26 cellular contexts compared by ENCODE assay signal in genomic region chr20:36881331-36881730, GRCh38. TPM values are rescaled to one million over a fixed set of nuclear protein-coding genes. Genes with fewer than 3 reads are reported as not detected.
A peak's percentile ranks its signal among the peaks of the same experiment; 100 is the strongest.
DNase-seq lines count a peak whose midpoint lies in the region; ATAC-seq, FAIRE-seq and TF ChIP-seq lines count a peak whose summit lies in the region.
"Had no signal": no experiment of that assay in that cellular context is flagged by ENCODE, and none has a peak within 500 bp of the region (broad histone marks: within the 10 kb centered on the region; RNA-seq: fewer than 3 reads in every experiment).

No MANE protein-coding gene starts in this region.

- no peaks in the 10 kb centered on the region for H3K27me3 Mint-ChIP-seq in T-helper 17 cell
- H3K27me3 Mint-ChIP-seq: CD4-positive, alpha-beta memory T cell; IgD-negative memory B cell had no signal

- H3K27me3 ChIP-seq in hepatocyte (no peaks in the 10 kb centered on the region), small intestine (ENCODE audit: control insufficient read depth in 2 of 2, insufficient read depth in 2 of 2, low read length in 2 of 2) (no peaks in the 10 kb centered on the region), sigmoid colon (no peaks in the 10 kb centered on the region)
- H3K27me3 ChIP-seq: BLaER1 treated with 17β-estradiol and CSF1 and Interleukin-3, amounts not matched to agents 10 nM and 100 nM; SJSA1 had no signal

- H4K20me1 ChIP-seq in hepatocyte (ENCODE audit: insufficient read depth, poor library complexity, severe bottlenecking): no peaks in the 10 kb centered on the region
- H4K20me1 ChIP-seq: BLaER1 treated with 17β-estradiol and CSF1 and Interleukin-3, amounts not matched to agents 10 nM and 100 nM had no signal

- H3K4me2 ChIP-seq in hepatocyte: no peak overlapping the region
- H3K4me2 ChIP-seq: BLaER1 treated with 17β-estradiol and CSF1 and Interleukin-3, amounts not matched to agents 10 nM and 100 nM had no signal

- TF ChIP-seq CTCF in hepatocyte (IDR thresholded peaks at IDR 0.05; ENCODE audit: poor library complexity) (no peak), sigmoid colon (IDR thresholded peaks at IDR 0.05) (no peak)

- H3K27ac ChIP-seq in hepatocyte (peak overlapping the region; percentile 58), small intestine (ENCODE audit: low read depth in 1 of 2, low read length in 1 of 2) (peak overlapping the region; percentile 46 to 88), sigmoid colon (no peak overlapping the region)
- H3K27ac ChIP-seq: BLaER1 treated with 17β-estradiol and CSF1 and Interleukin-3, amounts not matched to agents 10 nM and 100 nM; SJSA1 had no signal

- H3K36me3 ChIP-seq in hepatocyte (replicated peaks; ENCODE audit: insufficient read depth, low read depth) (no peaks in the 10 kb centered on the region), small intestine (ENCODE audit: control insufficient read depth in 2 of 2, insufficient read depth in 2 of 2, low read length in 2 of 2) (no peaks in the 10 kb centered on the region), sigmoid colon (no peaks in the 10 kb centered on the region)
- H3K36me3 ChIP-seq: BLaER1 treated with 17β-estradiol and CSF1 and Interleukin-3, amounts not matched to agents 10 nM and 100 nM; SJSA1 had no signal

- H3K9me3 ChIP-seq in T-helper 17 cell (ENCODE audit: control insufficient read depth, low read length, poor library complexity, severe bottlenecking): no peaks in the 10 kb centered on the region
- no peaks in the 10 kb centered on the region for H3K9me3 ChIP-seq in hepatocyte (ENCODE audit: low read depth)
- H3K9me3 ChIP-seq in small intestine (ENCODE audit: control insufficient read depth, low read depth): no peaks in the 10 kb centered on the region
- H3K9me3 ChIP-seq in sigmoid colon: no peaks in the 10 kb centered on the region
- H3K9me3 ChIP-seq: BLaER1 treated with 17β-estradiol and CSF1 and Interleukin-3, amounts not matched to agents 10 nM and 100 nM; SJSA1 had no signal

- H3K4me3 ChIP-seq in hepatocyte: no peak overlapping the region
- no peak overlapping the region for H3K4me3 ChIP-seq in small intestine (ENCODE audit: low read depth in 1 of 2, low read length in 2 of 2)
- H3K4me3 ChIP-seq in sigmoid colon: no peak overlapping the region
- H3K4me3 ChIP-seq: BLaER1 treated with 17β-estradiol and CSF1 and Interleukin-3, amounts not matched to agents 10 nM and 100 nM; SJSA1 had no signal

- H2AFZ ChIP-seq in hepatocyte: no peak overlapping the region

- no peak for ATAC-seq in T-helper 17 cell
- ATAC-seq: Panc1 had no signal

- 93% methylated on average over 15 of the region's 16 CpGs for WGBS in hepatocyte (ENCODE audit: low lambda C conversion rate, missing lambda C conversion rate)
- 91 to 94% (median 93%) methylated on average over 16 of the region's 16 CpGs for WGBS in small intestine, 3 donors
- WGBS in sigmoid colon, 2 donors: 93 to 94% methylated on average over 16 of the region's 16 CpGs

- intact Hi-C loops in sigmoid colon (cut with DNase I): no loop called here

- H3K4me1 Mint-ChIP-seq in T-helper 17 cell: peaks cover 17% of the 10 kb centered on the region

- no peak overlapping the region for H3K4me3 Mint-ChIP-seq in T-helper 17 cell
- H3K4me3 Mint-ChIP-seq: IgD-negative memory B cell had no signal

- no peaks in the 10 kb centered on the region for H3K79me2 ChIP-seq in hepatocyte

- TF ChIP-seq POLR2A in sigmoid colon (IDR thresholded peaks at IDR 0.05): no peak

- no peak for TF ChIP-seq EP300 in sigmoid colon (IDR thresholded peaks at IDR 0.05)

- H3K9me2 ChIP-seq in hepatocyte (replicated peaks; ENCODE audit: insufficient read depth): no peaks in the 10 kb centered on the region

- FAIRE-seq in small intestine (lab: Jason Lieb, UNC): no peak
- FAIRE-seq: G401.6, GM12892 had no signal

- H3K4me1 ChIP-seq in hepatocyte (ENCODE audit: insufficient read depth): no peaks in the 10 kb centered on the region
- H3K4me1 ChIP-seq in small intestine (ENCODE audit: control insufficient read depth in 2 of 2, insufficient read depth in 1 of 2, low read depth in 1 of 2, low read length in 1 of 2): peaks cover 0 to 4% of the 10 kb centered on the region in 2 donors
- H3K4me1 ChIP-seq in sigmoid colon: no peaks in the 10 kb centered on the region
- H3K4me1 ChIP-seq: SJSA1 had no signal

- H3K36me3 Mint-ChIP-seq in T-helper 17 cell (ENCODE audit: low read depth): no peaks in the 10 kb centered on the region

- H3K27ac Mint-ChIP-seq in T-helper 17 cell: peak overlapping the region; percentile 32

- DNase-seq in NCI-H510A (lab: John Stamatoyannopoulos, UW) (peak; percentile 3), NCI-H510A treated with DMSO at 0.1 percent for 48 hours (lab: John Stamatoyannopoulos, UW) (no peak), T-helper 17 cell (no peak), hepatocyte (ENCODE audit: low spot score) (no peak), small intestine (no peak), sigmoid colon (no peak), activated gamma-delta T cell (lab: John Stamatoyannopoulos, UW) (no peak), HCEC 1CT (no peak)
- DNase-seq: ACHN; CD4-positive, alpha-beta memory T cell; DMS153; GOT3; Karpas-422; NCI-H1694; NCI-H2081; NCI-H2171 treated with DMSO at 0.1 percent for 48 hours; NCI-H446; NK-92 treated with Interleukin-12 subunit alpha and Interleukin-12 subunit beta, amount 100 ng/mL, for 24 hours had no signal

RNA-seq across cellular contexts. Expression of gene TLDC2, which starts 5.4 kb away (rescaled TPM):
- total RNA-seq in T-helper 17 cell: not detected
- total RNA-seq in hepatocyte: 1.6 and 2.9 TPM in 2 replicates
- polyA plus RNA-seq in hepatocyte: 0.68 and 1.2 TPM in 2 replicates
- 10 to 100 TPM; 19.5 to 61.6 (median 43.6) TPM for polyA plus RNA-seq in small intestine
- total RNA-seq in sigmoid colon: under 1 TPM in 1 of 4 donors, not detected in 3; 0.36 TPM
- 10 to 100 TPM; 14.6 to 25.8 (median 24.3) TPM for polyA plus RNA-seq in sigmoid colon
- total RNA-seq: CD4-positive, alpha-beta memory T cell; Daoy; M059J; SJSA1 had no signal
- polyA plus RNA-seq: IgD-negative memory B cell had no signal

Comparison
In these comparisons a context has a peak if more than half of its experiments do, and no peak if none do; other contexts are left out.
1. H3K27ac ChIP-seq: peak in hepatocyte (single experiment) and small intestine (2 of 2); none in sigmoid colon (0 of 4).